ENCODE assay signal across 28 cellular contexts in the genomic region with DNA sequence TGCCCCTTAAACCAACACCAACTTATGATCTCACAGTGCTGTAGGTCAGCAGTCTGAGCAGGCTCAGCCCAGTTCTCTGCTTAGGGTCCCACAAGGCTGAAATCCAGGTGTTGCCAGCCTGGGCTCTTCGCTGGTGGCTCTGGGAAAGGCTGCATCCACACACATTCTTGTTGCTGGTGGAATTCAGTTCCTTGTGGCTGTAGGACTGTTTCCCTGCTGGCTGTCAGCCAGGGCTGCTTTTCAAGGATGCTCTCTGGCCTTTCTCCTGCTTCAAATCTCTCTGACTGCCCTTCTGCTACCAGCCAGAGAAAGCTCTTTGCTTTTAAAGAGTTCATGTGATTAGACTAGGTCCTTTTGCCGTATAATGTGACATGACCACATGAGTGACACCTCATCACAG.
"Had no signal": no experiment of that assay in that cellular context is flagged by ENCODE, and none has a peak within 500 bp of the region (broad histone marks: within the 10 kb centered on the region; RNA-seq: fewer than 3 reads in every experiment).

No MANE protein-coding gene starts in this region.

- H3K9me3 ChIP-seq: neutrophil, ovary, prostate gland, suprapubic skin had no signal

- H3K27ac Mint-ChIP-seq: immature natural killer cell; mesothelial cell of epicardium; natural killer cell; nephron progenitor cell; neural progenitor cell; stimulated activated effector memory CD8-positive, alpha-beta T cell treated with anti-CD3 and anti-CD28 coated beads, Interleukin-12 subunit alpha, Interleukin-12 subunit beta, amount 100 ng/mL, for 72 hours; stimulated activated naive CD8-positive, alpha-beta T cell treated with anti-CD3 and anti-CD28 coated beads, Interleukin-15, Interleukin-2, amounts not matched to agents 100 ng/mL and 50 ng/mL, for 24 hours had no signal

- H3K4me1 ChIP-seq: prostate gland had no signal

- DNase-seq: hypothalamus; immature natural killer cell; kidney; left colon; left lung; mesendoderm; naive B cell; natural killer cell; nephron progenitor cell; occipital lobe; ovary; retina; right cardiac atrium; stimulated activated CD4-positive, alpha-beta T cell treated with anti-CD3 and anti-CD28 coated beads, Interleukin-4, amount 100 ng/mL, for 24 hours; stimulated activated naive CD4-positive, alpha-beta T cell; upper lobe of left lung had no signal

- H3K36me3 Mint-ChIP-seq: immature natural killer cell, mesothelial cell of epicardium, natural killer cell had no signal

- H3K27me3 ChIP-seq: ovary had no signal

- H3K4me3 ChIP-seq: left lung, lung, neural progenitor cell, ovary, prostate gland, skin epidermis, suprapubic skin, tibial nerve, upper lobe of left lung, vagina had no signal

- H3K4me3 Mint-ChIP-seq: mesothelial cell of epicardium; natural killer cell; nephron progenitor cell; neural progenitor cell; stimulated activated effector memory CD8-positive, alpha-beta T cell treated with anti-CD3 and anti-CD28 coated beads, Interleukin-12 subunit alpha, Interleukin-12 subunit beta, amount 100 ng/mL, for 72 hours; stimulated activated naive CD8-positive, alpha-beta T cell treated with anti-CD3 and anti-CD28 coated beads, Interleukin-15, Interleukin-2, amounts not matched to agents 100 ng/mL and 50 ng/mL, for 24 hours had no signal

- H3K9me3 Mint-ChIP-seq: immature natural killer cell; mesothelial cell of epicardium; naive B cell; natural killer cell; stimulated activated effector memory CD8-positive, alpha-beta T cell treated with anti-CD3 and anti-CD28 coated beads, Interleukin-12 subunit alpha, Interleukin-12 subunit beta, amount 100 ng/mL, for 72 hours; stimulated activated naive CD8-positive, alpha-beta T cell treated with anti-CD3 and anti-CD28 coated beads, Interleukin-15, Interleukin-2, amounts not matched to agents 100 ng/mL and 50 ng/mL, for 24 hours had no signal

- ATAC-seq: left colon; left lung; natural killer cell; right cardiac atrium; sciatic nerve; stimulated activated effector memory CD8-positive, alpha-beta T cell treated with anti-CD3 and anti-CD28 coated beads, Interleukin-12 subunit alpha, Interleukin-12 subunit beta, amount 100 ng/mL, for 72 hours had no signal

- H3K27ac ChIP-seq: left lung, neural progenitor cell, neutrophil, ovary, prostate gland, skin epidermis, suprapubic skin, tibial nerve, upper lobe of left lung, vagina had no signal

- H3K36me3 ChIP-seq: neural progenitor cell, ovary, prostate gland, vagina had no signal
